9 cellular contexts compared by ENCODE assay signal in the genomic region with DNA sequence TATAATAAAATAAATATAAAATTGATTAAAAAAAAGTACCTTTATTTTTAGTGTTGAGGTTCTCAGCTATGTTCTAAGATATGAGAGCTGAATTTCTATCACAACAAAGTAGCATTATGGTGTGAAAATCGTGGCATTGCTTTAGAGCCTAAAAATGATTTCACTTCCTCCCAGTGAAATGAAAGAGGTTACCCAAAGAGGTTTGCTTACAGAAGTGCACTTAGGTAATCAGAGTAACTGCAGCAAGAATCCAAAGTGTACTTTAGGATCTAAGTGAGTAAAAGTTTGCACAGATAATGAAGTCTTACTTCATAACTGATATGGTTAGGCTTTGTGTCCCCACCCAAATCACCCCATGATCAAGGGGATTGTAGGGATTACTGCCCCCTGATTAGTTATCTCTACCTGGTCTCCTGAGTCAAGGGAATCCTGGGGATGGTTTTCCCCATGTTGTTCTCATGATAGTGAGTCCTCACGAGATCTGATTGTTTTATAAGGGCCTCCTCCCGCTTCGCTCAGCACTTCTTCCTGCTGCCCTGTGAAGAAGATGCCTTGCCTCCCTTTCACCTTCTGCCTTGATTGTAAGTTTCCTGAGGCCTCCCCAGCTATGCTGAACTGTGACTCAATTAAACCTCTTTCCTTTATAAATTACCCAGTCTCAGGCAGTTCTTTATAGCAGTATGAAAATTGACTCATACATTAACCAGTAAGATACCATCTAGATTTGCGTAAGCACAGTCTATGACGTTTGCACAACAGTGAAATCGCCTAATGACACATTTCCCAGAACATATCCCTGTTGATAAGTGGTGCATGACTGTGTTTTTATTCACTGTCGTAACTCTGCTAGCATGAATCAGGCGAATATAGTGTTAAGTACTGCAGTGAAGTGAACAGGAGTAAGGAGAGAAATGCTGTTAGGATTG. TPM values are rescaled to one million over a fixed set of nuclear protein-coding genes. Genes with fewer than 3 reads are reported as not detected.
DNase-seq lines count a peak whose midpoint lies in the region; ATAC-seq and TF ChIP-seq lines count a peak whose summit lies in the region.
"Had no signal": no experiment of that assay in that cellular context is flagged by ENCODE, and none has a peak within 500 bp of the region (broad histone marks: within the 10 kb centered on the region; RNA-seq: fewer than 3 reads in every experiment).

No MANE protein-coding gene starts in this region.

- no peaks in the 10 kb centered on the region for H3K27me3 ChIP-seq in upper lobe of right lung
- no peaks in the 10 kb centered on the region for H3K27me3 ChIP-seq in uterus

- H3K36me3 ChIP-seq in upper lobe of right lung (no peaks in the 10 kb centered on the region), uterus (no peaks in the 10 kb centered on the region)

- H3K4me1 ChIP-seq in upper lobe of right lung (no peaks in the 10 kb centered on the region), uterus (no peaks in the 10 kb centered on the region)

- no peak overlapping the region for H3K27ac ChIP-seq in upper lobe of right lung
- no peak overlapping the region for H3K27ac ChIP-seq in uterus

- peak; percentile 3 for DNase-seq in stimulated activated CD4-positive, alpha-beta T cell treated with anti-CD3 and anti-CD28 coated beads, Interleukin-4, amount 100 ng/mL, for 24 hours
- no peak for DNase-seq in stimulated activated CD4-positive, alpha-beta T cell treated with anti-CD3 and anti-CD28 coated beads, Interleukin-12 subunit alpha, Interleukin-12 subunit beta, amount 100 ng/mL, for 4 hours
- DNase-seq in NOMO-1 treated with DMSO at 0.1 percent for 48 hours (lab: John Stamatoyannopoulos, UW; ENCODE audit: unreplicated experiment), result peak; percentile 74
- DNase-seq in upper lobe of right lung, result no peak
- no peak for DNase-seq in uterus
- DNase-seq: effector CD4-positive, alpha-beta T cell had no signal

- intact Hi-C loops in upper lobe of right lung (cut with DNase I), result no loop called here
- intact Hi-C loops in uterus (cut with DNase I; ENCODE audit: low total_unique reads), result no loop called here

- ATAC-seq in esophagus mucosa, result peak; percentile 86
- peak; percentile 74 for ATAC-seq in upper lobe of right lung
- ATAC-seq in HG03342 (IDR thresholded peaks at IDR 0.05; ENCODE audit: unreplicated experiment), result no peak
- ATAC-seq in HG03457 (IDR thresholded peaks at IDR 0.05; ENCODE audit: unreplicated experiment), result no peak

- TF ChIP-seq POLR2A in uterus (IDR thresholded peaks at IDR 0.05), result no peak

- H3K4me3 ChIP-seq in upper lobe of right lung (no peak overlapping the region), uterus (no peak overlapping the region)

- TF ChIP-seq CTCF in upper lobe of right lung (IDR thresholded peaks at IDR 0.05) (no peak), uterus (IDR thresholded peaks at IDR 0.05) (no peak)

- H3K9me3 ChIP-seq in upper lobe of right lung (no peaks in the 10 kb centered on the region), uterus (no peaks in the 10 kb centered on the region)

RNA-seq across cellular contexts. Expression of a gene that starts 40.3 kb away (rescaled TPM):
- total RNA-seq in esophagus mucosa (0.16 TPM), upper lobe of right lung (2.4 TPM), uterus (10 to 100 TPM in 2 of 4 donors, 1 to 10 TPM in 2; 3.3 to 17.6 (median 8.9) TPM)

Comparison
In these comparisons a context has a peak if more than half of its experiments do, and no peak if none do; other contexts are left out.
1. DNase-seq: peak in stimulated activated CD4-positive, alpha-beta T cell treated with anti-CD3 and anti-CD28 coated beads, Interleukin-4, amount 100 ng/mL, for 24 hours (single experiment) and NOMO-1 treated with DMSO at 0.1 percent for 48 hours (single experiment); none in stimulated activated CD4-positive, alpha-beta T cell treated with anti-CD3 and anti-CD28 coated beads, Interleukin-12 subunit alpha, Interleukin-12 subunit beta, amount 100 ng/mL, for 4 hours (single experiment), upper lobe of right lung (single experiment) and uterus (0 of 2).
2. ATAC-seq: peak in esophagus mucosa (single experiment) and upper lobe of right lung (single experiment); none in HG03342 (single experiment) and HG03457 (single experiment).